Comparison of ENCODE assay signal across 11 cellular contexts in genomic region chr19:38670921-38671398, GRCh38. TPM values are rescaled to one million over a fixed set of nuclear protein-coding genes. Genes with fewer than 3 reads are reported as not detected.
DNase-seq lines count a peak whose midpoint lies in the region; ATAC-seq and TF ChIP-seq lines count a peak whose summit lies in the region.
"Had no signal": no experiment of that assay in that cellular context is flagged by ENCODE, and none has a peak within 500 bp of the region (broad histone marks: within the 10 kb centered on the region; RNA-seq: fewer than 3 reads in every experiment).

No MANE protein-coding gene starts in this region.

- H3K4me1 ChIP-seq in Caco-2 (peaks cover 83% of the 10 kb centered on the region), heart right ventricle (peaks cover 58 to 96% (median 93%) of the 10 kb centered on the region in 9 donors), psoas muscle (peaks cover 95% of the 10 kb centered on the region)

- no peak for TF ChIP-seq CTCF in Caco-2 (IDR thresholded peaks at IDR 0.05; ENCODE audit: insufficient read depth in 1 of 2, low read depth in 1 of 2, low read length in 1 of 2, severe bottlenecking in 1 of 2, unreplicated experiment in 1 of 2)
- TF ChIP-seq CTCF in RWPE1 (conservative IDR thresholded peaks at IDR 0.05; ENCODE audit: low read depth), result no peak
- no peak for TF ChIP-seq CTCF in heart right ventricle (IDR thresholded peaks at IDR 0.05)
- no peak for TF ChIP-seq CTCF in psoas muscle (IDR thresholded peaks at IDR 0.05)

- H3K36me3 ChIP-seq in Caco-2 (ENCODE audit: control insufficient read depth, insufficient read depth, low read length) (peaks cover 7% of the 10 kb centered on the region), heart right ventricle (peaks cover 0 to 17% (median 0%) of the 10 kb centered on the region in 9 donors), psoas muscle (ENCODE audit: insufficient read depth in 1 of 2, low read depth in 1 of 2) (peaks cover 0 to 5% of the 10 kb centered on the region in 2 donors)

- H3K27me3 ChIP-seq in Caco-2 (replicated peaks; ENCODE audit: control insufficient read depth, insufficient read depth, low read length) (no peaks in the 10 kb centered on the region), heart right ventricle (no peaks in the 10 kb centered on the region), psoas muscle (ENCODE audit: insufficient read depth in 3 of 3, low read length in 2 of 3) (no peaks in the 10 kb centered on the region)

- H3K4me1 Mint-ChIP-seq in Caco-2 (ENCODE audit: low read depth, unreplicated experiment), result peaks cover 69% of the 10 kb centered on the region

- BruUV-seq in Caco-2 (replicated peaks; lab: Mats Ljungman, UMichigan), result no TSS peak

- POLR2A ChIA-PET in Caco-2 (lab: Charles Lee), result interaction anchor here (0.7 to 4.2 kb wide), 6 partner anchors 9 to 259 kb away, joined by 3 to 33 read pairs (median 11); partner anchors contain the start of gene ACTN4
- POLR2A ChIA-PET in RWPE1 (lab: Yijun Ruan, JAX; ENCODE audit: low non-redundant PET), result no interaction called here

- peak overlapping the region; percentile 88 for H3K27ac Mint-ChIP-seq in Caco-2 (ENCODE audit: unreplicated experiment)

- peak overlapping the region; percentile 61 for H3K4me3 Mint-ChIP-seq in Caco-2 (ENCODE audit: unreplicated experiment)

- 38 to 49% methylated on average over 3 of the region's 3 CpGs for WGBS in heart right ventricle, 2 donors
- 44 to 62% (median 54%) methylated on average over 3 of the region's 3 CpGs for WGBS in psoas muscle, 3 donors

- H3K9me3 Mint-ChIP-seq in Caco-2 (ENCODE audit: unreplicated experiment), result no peaks in the 10 kb centered on the region

- ATAC-seq in heart right ventricle (no peak), psoas muscle (no peak), GM18907 (IDR thresholded peaks at IDR 0.05; ENCODE audit: unreplicated experiment) (no peak)

- H3K27ac ChIP-seq in RWPE1, result peak overlapping the region; percentile 71
- peak overlapping the region; percentile 82 to 99 (median 96) for H3K27ac ChIP-seq in heart right ventricle
- H3K27ac ChIP-seq in psoas muscle, result peak overlapping the region; percentile 95

- CTCF ChIA-PET in Caco-2 (lab: Charles Lee) (interaction anchor here (0.5 to 2.1 kb wide), 8 partner anchors 9 to 268 kb away, joined by 3 to 12 read pairs (median 4); partner anchors contain the start of genes ACTN4 and FAM98C), RWPE1 (lab: Yijun Ruan, JAX) (no interaction called here)

- peaks cover 89% of the 10 kb centered on the region for H3K36me3 Mint-ChIP-seq in Caco-2 (ENCODE audit: insufficient read depth, unreplicated experiment)

- DNase-seq in Caco-2 (peak; percentile 73 to 74), RWPE1 (ENCODE audit: low spot score) (no peak), heart right ventricle (no peak), psoas muscle (no peak), DMS 273 (lab: John Stamatoyannopoulos, UW; ENCODE audit: unreplicated experiment) (no peak), NCI-H1436 treated with DMSO at 0.1 percent for 48 hours (lab: John Stamatoyannopoulos, UW) (no peak)
- no peak for DNase-seq in stimulated activated CD4-positive, alpha-beta T cell treated with anti-CD3 and anti-CD28 coated beads, Interleukin-2, amount 100 ng/mL, for 48 hours
- DNase-seq: anterior cingulate cortex, islet precursor cell, NCI-H446 treated with DMSO at 0.1 percent for 48 hours had no signal

- no peaks in the 10 kb centered on the region for H3K27me3 Mint-ChIP-seq in Caco-2 (ENCODE audit: insufficient read depth, unreplicated experiment)

- no peak overlapping the region for H3K4me3 ChIP-seq in Caco-2 (ENCODE audit: low read depth, low read length)
- H3K4me3 ChIP-seq in heart right ventricle, result no peak overlapping the region
- H3K4me3 ChIP-seq in psoas muscle, result no peak overlapping the region

- intact Hi-C loops in Caco-2 (cut with micrococcal nuclease; ENCODE audit: unreplicated experiment) (loop anchor here (1.0 to 2.0 kb wide), 2 partner anchors 12 to 18 kb away; no protein-coding TSS in a partner anchor), heart right ventricle (cut with DNase I) (no loop called here), psoas muscle (cut with DNase I) (no loop called here)

- H3K9me3 ChIP-seq in Caco-2 (no peaks in the 10 kb centered on the region), heart right ventricle (no peaks in the 10 kb centered on the region), psoas muscle (no peaks in the 10 kb centered on the region)

RNA-seq across cellular contexts. Expression of gene ACTN4, which starts 23.5 kb away (rescaled TPM):
- total RNA-seq in Caco-2 (2022) (605 and 658 TPM in 2 replicates), heart right ventricle (100 to 1,000 TPM; 129 to 291 (median 149) TPM), psoas muscle (100 to 1,000 TPM in 1 of 4 donors, 10 to 100 TPM in 3; 79.9 to 127 (median 89.2) TPM)
- polyA plus RNA-seq in heart right ventricle (100 to 1,000 TPM in 1 of 2 donors, 10 to 100 TPM in 1; 92.4 to 189 TPM), psoas muscle (10 to 100 TPM; 38.3 to 45.2 (median 43.0) TPM)

RNA-seq across cellular contexts. Expression of gene EIF3K, which starts 52.0 kb away (rescaled TPM):
- total RNA-seq in Caco-2 (2022) (354 and 380 TPM in 2 replicates), heart right ventricle (100 to 1,000 TPM; 505 to 677 (median 631) TPM), psoas muscle (100 to 1,000 TPM; 367 to 549 (median 436) TPM)
- polyA plus RNA-seq in heart right ventricle (100 to 1,000 TPM; 572 to 845 TPM), psoas muscle (100 to 1,000 TPM; 422 to 984 (median 637) TPM)

RNA-seq across cellular contexts. Expression of gene MAP4K1, which starts 53.2 kb away (rescaled TPM):
- 1.7 and 2.4 TPM in 2 replicates for total RNA-seq in Caco-2 (2022)
- 1 to 10 TPM in 8 of 10 donors, under 1 TPM in 2; 0.52 to 9.1 (median 1.5) TPM for total RNA-seq in heart right ventricle
- polyA plus RNA-seq in heart right ventricle, result 1 to 10 TPM in 1 of 2 donors, under 1 TPM in 1; 0.99 to 2.1 TPM
- total RNA-seq in psoas muscle, result 1 to 10 TPM in 3 of 4 donors, under 1 TPM in 1; 0.67 to 1.4 (median 1.2) TPM
- polyA plus RNA-seq in psoas muscle, result under 1 TPM; 0.36 to 0.68 (median 0.64) TPM

Comparison
In these comparisons a context has a peak if more than half of its experiments do, and no peak if none do; other contexts are left out.
1. DNase-seq: peak in Caco-2 (2 of 2); none in RWPE1 (single experiment), heart right ventricle (0 of 2), psoas muscle (0 of 2), stimulated activated CD4-positive, alpha-beta T cell treated with anti-CD3 and anti-CD28 coated beads, Interleukin-2, amount 100 ng/mL, for 48 hours (0 of 2), DMS 273 (single experiment) and NCI-H1436 treated with DMSO at 0.1 percent for 48 hours (single experiment).
2. Peak in every context shown above with its lines, with median percentiles within 50 percentile points of each other: H3K27ac ChIP-seq.